Comparison of ENCODE assay signal across 8 cellular contexts in the genomic region with DNA sequence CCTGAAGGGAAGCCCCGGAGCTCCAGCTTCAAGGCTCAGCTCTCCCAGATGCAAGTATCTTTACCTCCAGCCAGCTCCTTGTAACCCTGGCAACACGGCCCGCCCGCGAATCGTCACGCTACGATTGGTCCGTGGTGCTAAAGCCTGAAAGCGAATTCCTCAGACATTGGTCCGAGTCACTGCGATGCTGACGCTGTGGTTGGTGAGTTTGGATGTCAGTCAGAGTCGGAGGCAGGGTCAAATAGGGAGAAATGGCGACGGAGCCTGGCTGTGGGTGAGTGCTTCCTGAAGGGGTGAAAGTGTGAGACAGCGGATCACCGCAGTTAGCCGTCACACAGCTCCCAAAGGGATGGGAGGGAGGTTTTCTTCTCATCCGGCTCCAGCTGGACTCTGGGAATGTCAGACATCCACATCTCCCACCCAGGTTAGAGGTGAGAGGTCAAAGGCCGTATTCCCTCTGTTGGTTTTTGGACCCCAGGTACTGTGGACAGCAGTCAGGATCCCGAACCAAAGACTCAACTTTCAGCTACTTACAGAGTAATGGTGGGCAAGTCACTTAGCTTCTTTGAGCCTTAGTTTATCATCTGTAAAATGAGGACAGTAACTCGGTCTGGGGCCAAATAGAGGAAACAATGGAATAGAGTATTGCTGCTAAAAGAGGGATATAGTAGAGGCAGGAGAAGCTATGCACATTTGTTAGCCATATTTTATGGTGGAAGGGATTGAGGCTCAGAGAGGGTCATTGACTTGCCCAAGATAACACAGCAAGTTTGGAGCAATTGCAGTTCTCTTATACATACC. TPM values are rescaled to one million over a fixed set of nuclear protein-coding genes. Genes with fewer than 3 reads are reported as not detected.
A peak's percentile ranks its signal among the peaks of the same experiment; 100 is the strongest.
DNase-seq lines count a peak whose midpoint lies in the region; ATAC-seq and TF ChIP-seq lines count a peak whose summit lies in the region.

ZSWIM1 (plus strand) TSS at position 240 of the 801 bp plus-strand sequence. CDS start 1,366 bp downstream, outside the sequence.

- TF ChIP-seq EP300 in Ishikawa (IDR thresholded peaks at IDR 0.05; ENCODE audit: borderline replicate concordance), result no peak

- TF ChIP-seq RAD21 in Ishikawa (IDR thresholded peaks at IDR 0.05; ENCODE audit: low read depth), result no peak

- TF ChIP-seq POLR2A in erythroblast (IDR thresholded peaks at IDR 0.05; ENCODE audit: low read length), result peak; percentile 97

- DNase-seq in DMS153 treated with DMSO at 0.1 percent for 48 hours (lab: John Stamatoyannopoulos, UW; ENCODE audit: unreplicated experiment), result peak; percentile 96
- peak; percentile 95 for DNase-seq in OCI-M2 (lab: John Stamatoyannopoulos, UW; ENCODE audit: unreplicated experiment)
- peak; percentile 97 for DNase-seq in activated T-cell treated with anti-CD3 and anti-CD28 coated beads, Interleukin-2, amount 50 U/mL, for 1 hour
- peak; percentile 99 to 100 for DNase-seq in erythroblast (lab: John Stamatoyannopoulos, UW)
- peak; percentile 100 for DNase-seq in mucosa of gallbladder (ENCODE audit: low spot score)
- peak; percentile 98 for DNase-seq in stimulated activated CD8-positive, alpha-beta memory T cell treated with anti-CD3 and anti-CD28 coated beads, Interleukin-4, amount 100 ng/mL, for 24 hours (ENCODE audit: low read depth)

- peak; percentile 95 for ATAC-seq in GM21619 (IDR thresholded peaks at IDR 0.05; ENCODE audit: unreplicated experiment)

TF ChIP-seq in Ishikawa, 13 proteins besides CTCF, POLR2A, EP300 and RAD21:
- TF ChIP-seq, protein P1, sequence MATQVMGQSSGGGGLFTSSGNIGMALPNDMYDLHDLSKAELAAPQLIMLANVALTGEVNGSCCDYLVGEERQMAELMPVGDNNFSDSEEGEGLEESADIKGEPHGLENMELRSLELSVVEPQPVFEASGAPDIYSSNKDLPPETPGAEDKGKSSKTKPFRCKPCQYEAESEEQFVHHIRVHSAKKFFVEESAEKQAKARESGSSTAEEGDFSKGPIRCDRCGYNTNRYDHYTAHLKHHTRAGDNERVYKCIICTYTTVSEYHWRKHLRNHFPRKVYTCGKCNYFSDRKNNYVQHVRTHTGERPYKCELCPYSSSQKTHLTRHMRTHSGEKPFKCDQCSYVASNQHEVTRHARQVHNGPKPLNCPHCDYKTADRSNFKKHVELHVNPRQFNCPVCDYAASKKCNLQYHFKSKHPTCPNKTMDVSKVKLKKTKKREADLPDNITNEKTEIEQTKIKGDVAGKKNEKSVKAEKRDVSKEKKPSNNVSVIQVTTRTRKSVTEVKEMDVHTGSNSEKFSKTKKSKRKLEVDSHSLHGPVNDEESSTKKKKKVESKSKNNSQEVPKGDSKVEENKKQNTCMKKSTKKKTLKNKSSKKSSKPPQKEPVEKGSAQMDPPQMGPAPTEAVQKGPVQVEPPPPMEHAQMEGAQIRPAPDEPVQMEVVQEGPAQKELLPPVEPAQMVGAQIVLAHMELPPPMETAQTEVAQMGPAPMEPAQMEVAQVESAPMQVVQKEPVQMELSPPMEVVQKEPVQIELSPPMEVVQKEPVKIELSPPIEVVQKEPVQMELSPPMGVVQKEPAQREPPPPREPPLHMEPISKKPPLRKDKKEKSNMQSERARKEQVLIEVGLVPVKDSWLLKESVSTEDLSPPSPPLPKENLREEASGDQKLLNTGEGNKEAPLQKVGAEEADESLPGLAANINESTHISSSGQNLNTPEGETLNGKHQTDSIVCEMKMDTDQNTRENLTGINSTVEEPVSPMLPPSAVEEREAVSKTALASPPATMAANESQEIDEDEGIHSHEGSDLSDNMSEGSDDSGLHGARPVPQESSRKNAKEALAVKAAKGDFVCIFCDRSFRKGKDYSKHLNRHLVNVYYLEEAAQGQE (IDR thresholded peaks at IDR 0.05; ENCODE audit: low read depth), result 0 out of 2 replicates have a peak, but pooled peaks have one; percentile 34
- TF ChIP-seq EGR1 (IDR thresholded peaks at IDR 0.05) (peak; percentile 11; the same call in 1 of the 2 replicates), MAX (IDR thresholded peaks at IDR 0.05) (no peak), USF1 (IDR thresholded peaks at IDR 0.05) (no peak), CREB1 (IDR thresholded peaks at IDR 0.05; ENCODE audit: low read depth) (peak; percentile 16; the same call in 1 of the 2 replicates), TAF1 (IDR thresholded peaks at IDR 0.05; ENCODE audit: low read depth) (peak; percentile 94), YY1 (IDR thresholded peaks at IDR 0.05; ENCODE audit: low read depth) (peak; percentile 93)
TF ChIP-seq in Ishikawa: peak in this region for 5.

RNA-seq across cellular contexts. Expression of gene ZSWIM1, which starts in this region (rescaled TPM):
- 14.6 TPM for total RNA-seq in mucosa of gallbladder

Comparison
In these comparisons a context has a peak if more than half of its experiments do, and no peak if none do; other contexts are left out.
1. Peak in every context shown above with its lines: DNase-seq and ATAC-seq.